ENCODE assay signal across 8 cellular contexts in the genomic region with DNA sequence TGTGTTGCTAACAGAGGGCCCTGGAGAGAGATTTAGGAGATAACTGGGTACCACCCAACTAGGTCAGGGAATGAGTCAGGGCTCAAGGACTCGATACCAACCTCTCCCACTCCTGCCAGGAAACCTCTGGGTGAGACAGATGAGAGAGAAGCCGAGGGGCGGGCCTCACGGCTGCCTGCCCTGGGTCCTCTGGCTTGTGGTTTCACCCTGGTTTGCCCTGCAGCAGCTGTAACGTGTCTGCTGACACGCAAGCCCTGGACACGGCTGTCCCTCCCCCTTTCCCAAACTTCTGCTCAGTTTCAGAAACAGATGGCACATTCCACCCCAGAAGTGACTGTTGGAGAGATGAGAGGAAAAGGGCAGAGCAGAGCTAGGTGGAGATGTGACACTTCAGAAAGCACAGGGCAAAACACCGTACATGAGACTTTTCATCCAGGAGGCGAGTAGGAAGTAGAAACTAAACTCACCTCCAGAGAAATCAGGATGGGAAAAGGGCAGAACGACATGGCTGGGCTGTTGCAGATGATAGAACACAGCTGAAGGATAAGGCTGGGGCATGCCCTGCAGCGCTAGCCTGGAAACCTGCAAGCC. TPM values are rescaled to one million over a fixed set of nuclear protein-coding genes. Genes with fewer than 3 reads are reported as not detected.
DNase-seq lines count a peak whose midpoint lies in the region; ATAC-seq and TF ChIP-seq lines count a peak whose summit lies in the region.
"Not testable (repeated sequence)": the region's sequence is repeated elsewhere in the genome, so short reads cannot be mapped to it uniquely, and the experiment has no call there.

No MANE protein-coding gene starts in this region.

- not testable (repeated sequence) for H3K9me2 ChIP-seq in OCI-LY7 (ENCODE audit: insufficient read depth, low read length)

- not testable (repeated sequence) for H3K36me3 ChIP-seq in OCI-LY7 (ENCODE audit: insufficient read depth, low read length); right atrium auricular region; ovary

- not testable (repeated sequence) for H3K27me3 ChIP-seq in right atrium auricular region, ovary

- CTCF ChIA-PET in OCI-LY7 (lab: Charles Lee; ENCODE audit: unreplicated experiment): not testable (repeated sequence)

- not testable (repeated sequence) for H4K20me1 ChIP-seq in OCI-LY7 (ENCODE audit: insufficient read depth, low read length)

- peak overlapping the region; percentile 92 for H2AFZ ChIP-seq in OCI-LY7 (ENCODE audit: low read length)

- not testable (repeated sequence) for TF ChIP-seq POLR2A in ovary (IDR thresholded peaks at IDR 0.05)

- DNase-seq in GM04503 (ENCODE audit: low read depth) (peak; percentile 29), cerebellar cortex (ENCODE audit: low spot score) (peak; percentile 16), right atrium auricular region (ENCODE audit: low spot score) (peak; percentile 82), ovary (peak; percentile 54 to 75 (median 65)), ureter (ENCODE audit: low spot score) (peak; percentile 77)
- DNase-seq in OCI-LY7 (ENCODE audit: low spot score): not testable (repeated sequence)
- DNase-seq in activated CD4-positive, alpha-beta T cell treated with anti-CD3 and anti-CD28 coated beads, Interleukin-2, amount 50 U/mL, for 48 hours: peak; percentile 49 to 64

- 2 to 11% (median 3%) methylated on average over 6 to 10 of the region's 11 CpGs for WGBS in ovary, 3 donors

- not testable (repeated sequence) for BruUV-seq in OCI-LY7 (replicated peaks; lab: Mats Ljungman, UMichigan)

- not testable (repeated sequence) for TF ChIP-seq EP300 in ovary (IDR thresholded peaks at IDR 0.05)

- H3K79me2 ChIP-seq in OCI-LY7 (ENCODE audit: insufficient read depth, low read depth, low read length): not testable (repeated sequence)

- ATAC-seq in HG03354 (IDR thresholded peaks at IDR 0.05; ENCODE audit: poor library complexity, severe bottlenecking, unreplicated experiment): peak; percentile 59

- intact Hi-C loops in OCI-LY7 (cut with micrococcal nuclease; ENCODE audit: unreplicated experiment); ovary (cut with DNase I): not testable (repeated sequence)

- not testable (repeated sequence) for H3K27ac ChIP-seq in OCI-LY7 (ENCODE audit: low read depth, low read length, poor library complexity, severe bottlenecking)
- H3K27ac ChIP-seq in right atrium auricular region (peak overlapping the region in 1 of 2 donors; percentile 51), ovary (peak overlapping the region in 1 of 2 donors; percentile 55)

- TF ChIP-seq CTCF in OCI-LY7 (conservative IDR thresholded peaks at IDR 0.05; ENCODE audit: low read length); right atrium auricular region (IDR thresholded peaks at IDR 0.05); ovary (IDR thresholded peaks at IDR 0.05): not testable (repeated sequence)

- not testable (repeated sequence) for H3K4me3 ChIP-seq in OCI-LY7 (ENCODE audit: low read depth, low read length, poor library complexity, severe bottlenecking); right atrium auricular region; ovary

- H3K4me2 ChIP-seq in OCI-LY7 (ENCODE audit: low read length): not testable (repeated sequence)

- not testable (repeated sequence) for H3K9me3 ChIP-seq in OCI-LY7 (ENCODE audit: low read length); right atrium auricular region; ovary

- H3K4me1 ChIP-seq in OCI-LY7 (ENCODE audit: insufficient read depth, low read length, poor library complexity, severe bottlenecking); right atrium auricular region; ovary (ENCODE audit: insufficient read depth): not testable (repeated sequence)

- POLR2A ChIA-PET in OCI-LY7 (lab: Charles Lee): not testable (repeated sequence)

RNA-seq across cellular contexts. Expression of a gene that starts 10.4 kb away (rescaled TPM):
- 29.5 and 29.6 TPM in 2 replicates for total RNA-seq in OCI-LY7 (2014; rRNA removed; shearing (Covaris generic))
- total RNA-seq in OCI-LY7 (2022) (41.5 and 45.1 TPM in 2 replicates), right atrium auricular region (10 to 100 TPM; 23.0 to 26.9 TPM), ovary (10 to 100 TPM; 24.5 to 40.8 (median 33.8) TPM), ureter (31.1 TPM)
- 10 to 100 TPM; 40.6 to 74.5 TPM for polyA plus RNA-seq in ovary

RNA-seq across cellular contexts. Expression of a gene that starts 57.2 kb away (rescaled TPM):
- total RNA-seq in OCI-LY7 (2014; rRNA removed; shearing (Covaris generic)): 0.21 and 0.32 TPM in 2 replicates
- 0.06 and 1.1 TPM in 2 replicates for total RNA-seq in OCI-LY7 (2022)
- not detected for total RNA-seq in right atrium auricular region
- total RNA-seq in ovary: under 1 TPM in 6 of 7 donors, not detected in 1; 0.05 to 0.15 (median 0.12) TPM
- under 1 TPM; 0.02 to 0.08 TPM for polyA plus RNA-seq in ovary
- total RNA-seq in ureter: 0.05 TPM
